ENCODE assay signal across 12 cellular contexts in the genomic region with DNA sequence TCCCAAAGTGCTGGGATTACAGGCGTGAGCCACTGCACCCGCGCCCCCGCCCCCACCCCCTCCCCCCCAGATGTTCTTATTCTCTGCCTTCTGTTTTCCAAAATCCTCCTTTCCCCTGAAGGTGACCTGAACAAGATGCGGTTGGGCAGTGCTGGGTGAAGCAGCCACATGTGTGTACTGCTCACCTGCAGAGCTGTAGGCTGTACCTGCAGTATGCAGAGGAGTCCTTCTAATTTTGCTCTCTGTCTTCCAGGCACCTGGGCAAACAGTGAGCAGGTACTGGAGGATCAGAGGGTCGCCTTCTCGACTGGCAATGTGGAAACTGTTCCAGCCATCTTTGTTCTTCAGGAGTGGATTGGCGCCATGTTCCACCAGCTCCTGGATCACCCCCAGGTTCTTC. TPM values are rescaled to one million over a fixed set of nuclear protein-coding genes. Genes with fewer than 3 reads are reported as not detected.
A peak's percentile ranks its signal among the peaks of the same experiment; 100 is the strongest.
DNase-seq lines count a peak whose midpoint lies in the region; ATAC-seq and TF ChIP-seq lines count a peak whose summit lies in the region.
"Had no signal": no experiment of that assay in that cellular context is flagged by ENCODE, and none has a peak within 500 bp of the region (broad histone marks: within the 10 kb centered on the region; RNA-seq: fewer than 3 reads in every experiment).

No MANE protein-coding gene starts in this region.

- H3K36me3 Mint-ChIP-seq in endothelial cell (ENCODE audit: low read depth, unreplicated experiment) = peaks cover 16% of the 10 kb centered on the region
- peaks cover 33% of the 10 kb centered on the region for H3K36me3 Mint-ChIP-seq in stimulated activated memory B cell treated with anti-CD40 and anti-IgM and Interleukin-4, amounts not matched to agents 10 μg/mL and 1 μg/mL and 100 μg/mL, for 72 hours

- TF ChIP-seq CTCF in MM.1S (IDR thresholded peaks at IDR 0.05; ENCODE audit: low read length) (no peak), endothelial cell (IDR thresholded peaks at IDR 0.05; ENCODE audit: unreplicated experiment) (no peak)

- H3K4me3 Mint-ChIP-seq in endothelial cell (ENCODE audit: unreplicated experiment) = peak overlapping the region; percentile 97
- H3K4me3 Mint-ChIP-seq in stimulated activated memory B cell treated with anti-CD40 and anti-IgM and Interleukin-4, amounts not matched to agents 10 μg/mL and 1 μg/mL and 100 μg/mL, for 72 hours = peak overlapping the region; percentile 14

- peaks cover 6% of the 10 kb centered on the region for H3K27me3 Mint-ChIP-seq in endothelial cell (ENCODE audit: unreplicated experiment)
- no peaks in the 10 kb centered on the region for H3K27me3 Mint-ChIP-seq in stimulated activated memory B cell treated with anti-CD40 and anti-IgM and Interleukin-4, amounts not matched to agents 10 μg/mL and 1 μg/mL and 100 μg/mL, for 72 hours

- H2AFZ ChIP-seq in MM.1S (ENCODE audit: low read length) = no peak overlapping the region

- no peaks in the 10 kb centered on the region for H3K9me3 ChIP-seq in MM.1S (replicated peaks; ENCODE audit: insufficient read depth, low read length)
- H3K9me3 ChIP-seq: heart left ventricle had no signal

- no peak for ATAC-seq in stimulated activated memory B cell treated with anti-CD40 and anti-IgM and Interleukin-4, amounts not matched to agents 10 μg/mL and 1 μg/mL and 100 μg/mL, for 72 hours
- ATAC-seq in GM18511 (IDR thresholded peaks at IDR 0.05; ENCODE audit: unreplicated experiment) = no peak
- ATAC-seq: heart left ventricle had no signal

- H3K9ac ChIP-seq in MM.1S (ENCODE audit: low read length) = no peak overlapping the region

- no peaks in the 10 kb centered on the region for H3K9me2 ChIP-seq in MM.1S (replicated peaks; ENCODE audit: insufficient read depth, low read length)

- peaks cover 30% of the 10 kb centered on the region for H3K4me1 Mint-ChIP-seq in endothelial cell (ENCODE audit: unreplicated experiment)
- H3K4me1 Mint-ChIP-seq in stimulated activated memory B cell treated with anti-CD40 and anti-IgM and Interleukin-4, amounts not matched to agents 10 μg/mL and 1 μg/mL and 100 μg/mL, for 72 hours = peaks cover 39% of the 10 kb centered on the region

- H3K9me3 Mint-ChIP-seq in endothelial cell (ENCODE audit: unreplicated experiment) = no peaks in the 10 kb centered on the region
- H3K9me3 Mint-ChIP-seq in stimulated activated memory B cell treated with anti-CD40 and anti-IgM and Interleukin-4, amounts not matched to agents 10 μg/mL and 1 μg/mL and 100 μg/mL, for 72 hours = no peaks in the 10 kb centered on the region

- peaks cover 9% of the 10 kb centered on the region; the same call in 1 of the 2 replicates for H3K36me3 ChIP-seq in MM.1S (replicated peaks; ENCODE audit: insufficient read depth, low read length)

- H3K27ac ChIP-seq in MM.1S (ENCODE audit: low read length) = no peak overlapping the region
- H3K27ac ChIP-seq: heart left ventricle had no signal

- H3F3A ChIP-seq in MM.1S (ENCODE audit: insufficient read depth, low read length) = peaks cover 7% of the 10 kb centered on the region; the same call in 1 of the 2 replicates

- peaks cover 52% of the 10 kb centered on the region for H3K79me2 ChIP-seq in MM.1S (ENCODE audit: low read length)

- no peaks in the 10 kb centered on the region for H3K27me3 ChIP-seq in MM.1S (replicated peaks; ENCODE audit: insufficient read depth, low read length)
- H3K27me3 ChIP-seq: cardiac muscle cell, heart left ventricle had no signal

- H3K4me2 ChIP-seq in MM.1S (ENCODE audit: low read depth, low read length) = peak overlapping the region; percentile 96; the same call in 1 of the 2 replicates

- peak; percentile 52 for DNase-seq in activated effector memory CD4-positive, alpha-beta T cell treated with anti-CD3 and anti-CD28 coated beads, Interleukin-2, amount 50 U/mL, for 16 hours
- DNase-seq in activated effector memory CD4-positive, alpha-beta T cell treated with Interleukin-2 at 50 U/mL for 16 hours = no peak
- DNase-seq in MM.1S = no peak
- no peak for DNase-seq in endothelial cell (ENCODE audit: low spot score)
- DNase-seq in inferior parietal cortex (ENCODE audit: extremely low spot score) = no peak
- no peak for DNase-seq in NCI-H526 treated with DMSO at 0.1 percent for 48 hours (lab: John Stamatoyannopoulos, UW)
- DNase-seq: heart left ventricle, NCI-H774, SHP77 had no signal

- no peaks in the 10 kb centered on the region for H4K20me1 ChIP-seq in MM.1S (ENCODE audit: insufficient read depth, low read length)

- no peak overlapping the region for H3K4me3 ChIP-seq in MM.1S (ENCODE audit: low read length)

- H3K27ac Mint-ChIP-seq in endothelial cell (ENCODE audit: unreplicated experiment) = no peak overlapping the region
- H3K27ac Mint-ChIP-seq in stimulated activated memory B cell treated with anti-CD40 and anti-IgM and Interleukin-4, amounts not matched to agents 10 μg/mL and 1 μg/mL and 100 μg/mL, for 72 hours = peak overlapping the region; percentile 79

- H3K4me1 ChIP-seq in MM.1S (ENCODE audit: low read length) = peaks cover 28% of the 10 kb centered on the region

RNA-seq across cellular contexts. Expression of a gene that starts 2.1 kb away (rescaled TPM):
- total RNA-seq in endothelial cell (ENCODE audit: unreplicated experiment) = 6.6 TPM

RNA-seq across cellular contexts. Expression of a gene that starts 2.4 kb away (rescaled TPM):
- 95.2 TPM for total RNA-seq in endothelial cell (ENCODE audit: unreplicated experiment)
